ENCODE assay signal across 11 cellular contexts in the genomic region with DNA sequence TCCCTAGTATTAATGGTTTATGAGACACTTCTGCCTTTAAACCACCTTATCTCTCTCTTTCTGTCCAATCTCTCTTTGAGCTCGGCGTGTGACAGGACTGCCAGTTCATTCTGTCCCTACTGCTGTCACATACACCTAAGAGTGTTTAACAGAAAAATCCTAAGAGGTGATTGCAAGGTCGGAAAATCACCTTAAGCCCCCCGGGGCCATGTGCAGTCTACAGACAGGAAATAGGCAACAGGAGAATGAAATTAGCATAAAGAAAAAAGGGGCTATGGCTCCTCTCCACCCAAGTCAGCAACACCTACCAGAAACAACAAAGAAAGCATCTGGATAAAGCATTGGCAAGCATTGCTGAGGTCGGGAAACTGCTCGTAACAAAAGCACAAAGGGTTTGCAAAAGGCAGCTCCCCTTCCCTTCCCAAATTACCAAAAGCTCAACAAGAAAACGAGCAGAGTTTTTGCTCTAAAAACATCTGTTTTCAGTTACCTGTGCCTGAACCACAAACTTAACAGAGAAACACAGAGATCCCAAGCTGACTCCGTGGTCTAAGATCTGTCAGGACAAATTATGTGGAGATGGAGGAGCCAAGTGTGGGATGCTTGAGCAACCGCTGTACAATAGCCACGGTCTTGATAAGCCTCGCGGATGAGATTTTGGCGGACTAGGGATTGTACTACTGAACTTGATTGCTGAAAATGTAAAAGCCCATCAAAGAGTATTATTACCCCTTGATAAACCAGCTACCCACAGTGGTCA. TPM values are rescaled to one million over a fixed set of nuclear protein-coding genes. Genes with fewer than 3 reads are reported as not detected.
DNase-seq lines count a peak whose midpoint lies in the region; ATAC-seq lines count a peak whose summit lies in the region.
"Had no signal": no experiment of that assay in that cellular context is flagged by ENCODE, and none has a peak within 500 bp of the region (broad histone marks: within the 10 kb centered on the region; RNA-seq: fewer than 3 reads in every experiment).

No MANE protein-coding gene starts in this region.

- H3K36me3 Mint-ChIP-seq in activated T-helper 17 cell treated with anti-CD3 and anti-CD28 coated beads, Interleukin-2, amount 50 U/mL, for 72 hours (ENCODE audit: low read depth), result peaks cover 64% of the 10 kb centered on the region
- peaks cover 0 to 32% (median 12%) of the 10 kb centered on the region in 5 donors for H3K36me3 Mint-ChIP-seq in naive thymus-derived CD4-positive, alpha-beta T cell

- H3K4me3 ChIP-seq in naive thymus-derived CD4-positive, alpha-beta T cell (ENCODE audit: low read length), result peak overlapping the region; percentile 6

- H3K9me3 Mint-ChIP-seq in activated T-helper 17 cell treated with anti-CD3 and anti-CD28 coated beads, Interleukin-2, amount 50 U/mL, for 72 hours, result no peaks in the 10 kb centered on the region
- peaks cover 0 to 3% (median 0%) of the 10 kb centered on the region in 11 donors for H3K9me3 Mint-ChIP-seq in naive thymus-derived CD4-positive, alpha-beta T cell

- peak; percentile 52 for ATAC-seq in HG02610 (IDR thresholded peaks at IDR 0.05; ENCODE audit: unreplicated experiment)
- peak; percentile 30 for ATAC-seq in activated T-helper 17 cell treated with anti-CD3 and anti-CD28 coated beads, Interleukin-2, amount 50 U/mL, for 72 hours (replicated peaks)
- peak; percentile 30 for ATAC-seq in naive thymus-derived CD4-positive, alpha-beta T cell

- H3K4me1 ChIP-seq in naive thymus-derived CD4-positive, alpha-beta T cell (ENCODE audit: control insufficient read depth in 2 of 2, insufficient read depth in 2 of 2, low read length in 2 of 2), result peaks cover 65 to 80% of the 10 kb centered on the region in 2 donors

- H3K27ac ChIP-seq in naive thymus-derived CD4-positive, alpha-beta T cell (ENCODE audit: low read depth, low read length), result peak overlapping the region; percentile 68

- POLR2A ChIA-PET in naive thymus-derived CD4-positive, alpha-beta T cell (lab: Charles Lee), result interaction anchor here (0.6 to 2.8 kb wide), 13 partner anchors 11 to 82 kb away, joined by 3 to 12 read pairs (median 4); no protein-coding TSS in a partner anchor

- H3K4me1 Mint-ChIP-seq in activated T-helper 17 cell treated with anti-CD3 and anti-CD28 coated beads, Interleukin-2, amount 50 U/mL, for 72 hours, result peaks cover 68% of the 10 kb centered on the region
- peaks cover 69 to 95% (median 83%) of the 10 kb centered on the region in 7 donors for H3K4me1 Mint-ChIP-seq in naive thymus-derived CD4-positive, alpha-beta T cell

- CTCF ChIA-PET in naive thymus-derived CD4-positive, alpha-beta T cell (lab: Charles Lee), result interaction anchor here (0.6 to 1.0 kb wide), 4 partner anchors 11 to 88 kb away, joined by 3 read pairs; no protein-coding TSS in a partner anchor

- H3K4me3 Mint-ChIP-seq in activated T-helper 17 cell treated with anti-CD3 and anti-CD28 coated beads, Interleukin-2, amount 50 U/mL, for 72 hours, result peak overlapping the region; percentile 70
- H3K4me3 Mint-ChIP-seq in naive thymus-derived CD4-positive, alpha-beta T cell, result peak overlapping the region; percentile 63 to 81 (median 72)

- peak; percentile 37 for DNase-seq in GM03348 (ENCODE audit: low spot score)
- no peak for DNase-seq in naive thymus-derived CD4-positive, alpha-beta T cell
- DNase-seq in NCI-H510A (lab: John Stamatoyannopoulos, UW), result no peak
- no peak for DNase-seq in C1 segment of cervical spinal cord (lab: John Stamatoyannopoulos, UW)
- DNase-seq in NK-92 treated with Interleukin-12 subunit alpha and Interleukin-12 subunit beta, amount 100 ng/mL, for 24 hours (lab: John Stamatoyannopoulos, UW), result no peak
- DNase-seq in pons (ENCODE audit: low spot score), result no peak
- DNase-seq: GF-D8, NCI-H446, T1000 had no signal

- H3K36me3 ChIP-seq in naive thymus-derived CD4-positive, alpha-beta T cell (ENCODE audit: control insufficient read depth in 2 of 3, insufficient read depth in 3 of 3, low read length in 3 of 3), result no peaks in the 10 kb centered on the region

- H3K27me3 Mint-ChIP-seq in activated T-helper 17 cell treated with anti-CD3 and anti-CD28 coated beads, Interleukin-2, amount 50 U/mL, for 72 hours, result no peaks in the 10 kb centered on the region
- H3K27me3 Mint-ChIP-seq in naive thymus-derived CD4-positive, alpha-beta T cell, result no peaks in the 10 kb centered on the region

- intact Hi-C loops in naive thymus-derived CD4-positive, alpha-beta T cell (cut with micrococcal nuclease), result loop anchor here (1.0 to 2.0 kb wide), 4 partner anchors 7 to 24 kb away; no protein-coding TSS in a partner anchor

- no peaks in the 10 kb centered on the region for H3K27me3 ChIP-seq in naive thymus-derived CD4-positive, alpha-beta T cell (ENCODE audit: control insufficient read depth in 2 of 2, insufficient read depth in 2 of 2, low read length in 2 of 2)

- H3K27ac Mint-ChIP-seq in activated T-helper 17 cell treated with anti-CD3 and anti-CD28 coated beads, Interleukin-2, amount 50 U/mL, for 72 hours, result peak overlapping the region; percentile 82
- peak overlapping the region; percentile 30 to 99 (median 91) for H3K27ac Mint-ChIP-seq in naive thymus-derived CD4-positive, alpha-beta T cell

- no peaks in the 10 kb centered on the region for H3K9me3 ChIP-seq in naive thymus-derived CD4-positive, alpha-beta T cell (ENCODE audit: control insufficient read depth in 2 of 3, low read length in 3 of 3)

RNA-seq across cellular contexts. Expression of a gene that starts 30.4 kb away (rescaled TPM):
- total RNA-seq in activated T-helper 17 cell treated with anti-CD3 and anti-CD28 coated beads, Interleukin-2, amount 50 U/mL, for 72 hours, result 100 to 1,000 TPM; 131 to 154 TPM
- 100 to 1,000 TPM; 234 to 296 (median 291) TPM for total RNA-seq in naive thymus-derived CD4-positive, alpha-beta T cell
- polyA plus RNA-seq in naive thymus-derived CD4-positive, alpha-beta T cell, result 10 to 100 TPM; 88.6 to 95.4 TPM
